29 cellular contexts compared by ENCODE assay signal in the genomic region with DNA sequence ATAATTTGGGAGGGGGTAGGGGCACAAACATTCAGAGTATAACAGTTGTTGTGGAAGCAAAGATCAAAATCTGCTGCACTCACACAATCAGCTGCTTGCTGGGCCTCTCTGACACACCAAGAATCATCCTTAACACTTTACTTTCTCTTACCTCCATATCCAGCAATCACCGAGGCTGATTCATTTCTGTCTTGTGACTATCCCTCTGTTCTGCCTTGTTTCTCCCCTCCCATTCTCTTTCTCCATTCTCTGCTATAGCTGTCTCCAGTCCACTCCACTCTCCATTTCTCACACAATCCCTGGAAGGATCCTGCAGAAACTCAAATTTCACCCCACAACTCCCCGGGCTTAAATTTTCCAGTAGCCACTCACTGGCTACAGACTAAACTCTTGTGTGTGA.
DNase-seq lines count a peak whose midpoint lies in the region; ATAC-seq, FAIRE-seq and TF ChIP-seq lines count a peak whose summit lies in the region.
"Had no signal": no experiment of that assay in that cellular context is flagged by ENCODE, and none has a peak within 500 bp of the region (broad histone marks: within the 10 kb centered on the region; RNA-seq: fewer than 3 reads in every experiment).

No MANE protein-coding gene starts in this region.

- H3K4me3 ChIP-seq in mammary epithelial cell (replicated peaks in 1 of 3; ENCODE audit: insufficient read depth in 1 of 3, low read depth in 2 of 3, low read length in 3 of 3) (no peak overlapping the region), keratinocyte (ENCODE audit: control insufficient read depth in 2 of 3, extremely low read depth in 1 of 3, insufficient read depth in 2 of 3, low read depth in 1 of 3, low read length in 3 of 3) (no peak overlapping the region), MM.1S (ENCODE audit: low read length) (no peak overlapping the region)
- H3K4me3 ChIP-seq: heart right ventricle had no signal

- DNase-seq in Calu3 = no peak
- DNase-seq in M059J (ENCODE audit: low read depth) = peak; percentile 78
- peak; percentile 74 for DNase-seq in mammary epithelial cell
- no peak for DNase-seq in keratinocyte (ENCODE audit: low read depth, low spot score)
- DNase-seq in retina = no peak
- DNase-seq in MM.1S = no peak
- no peak for DNase-seq in NCI-H1436 (lab: John Stamatoyannopoulos, UW)
- DNase-seq: activated CD4-positive, alpha-beta memory T cell treated with anti-CD3 and anti-CD28 coated beads for 36 hours; activated T-cell treated with anti-CD3 and anti-CD28 coated beads, Interleukin-2, amount 50 U/mL, for 24 hours; BE2C; dermis blood vessel endothelial cell; erythroblast; heart right ventricle; natural killer cell; NCI-H1694; NCI-H446; NK-92 treated with Interleukin-12 subunit alpha and Interleukin-12 subunit beta, amount 100 ng/mL, for 24 hours; posterior cingulate gyrus; stimulated activated CD8-positive, alpha-beta memory T cell treated with anti-CD3 and anti-CD28 coated beads, Interleukin-4, amount 100 ng/mL, for 48 hours; substantia nigra; T-helper 17 cell; WERI-Rb-1 had no signal

- H3K4me2 ChIP-seq in mammary epithelial cell (ENCODE audit: insufficient read depth, low read depth, low read length) = no peak overlapping the region
- no peak overlapping the region for H3K4me2 ChIP-seq in keratinocyte (ENCODE audit: control insufficient read depth, extremely low read depth, insufficient read depth, low read depth, low read length)
- H3K4me2 ChIP-seq in MM.1S (ENCODE audit: low read depth, low read length) = no peak overlapping the region

- no peak overlapping the region for H2AFZ ChIP-seq in mammary epithelial cell (ENCODE audit: low read depth, low read length)
- H2AFZ ChIP-seq in keratinocyte (ENCODE audit: control insufficient read depth, low read length) = no peak overlapping the region
- H2AFZ ChIP-seq in MM.1S (ENCODE audit: low read length) = no peak overlapping the region

- no TSS peak for BruUV-seq in Calu3 (replicated peaks; lab: Mats Ljungman, UMichigan)
- BruUV-seq in mammary epithelial cell (replicated peaks; lab: Mats Ljungman, UMichigan) = no TSS peak

- FAIRE-seq in keratinocyte (lab: Jason Lieb, UNC) = no peak
- FAIRE-seq: D721Med, GM12892, islet of Langerhans had no signal

- TF ChIP-seq CTCF in Calu3 (IDR thresholded peaks at IDR 0.05; ENCODE audit: unreplicated experiment) (no peak), mammary epithelial cell (conservative IDR thresholded peaks at IDR 0.05 in 1 of 2, IDR thresholded peaks at IDR 0.05 in 1 of 2; ENCODE audit: extremely low read depth in 1 of 2, insufficient read depth in 1 of 2, low read depth in 1 of 2, low read length in 2 of 2) (no peak), keratinocyte (optimal IDR thresholded peaks at IDR 0.05 in 1 of 3, IDR thresholded peaks at IDR 0.05 in 1 of 3, conservative IDR thresholded peaks at IDR 0.05 in 1 of 3; ENCODE audit: extremely low read depth in 1 of 3, insufficient read depth in 2 of 3, low read length in 3 of 3) (no peak), MM.1S (IDR thresholded peaks at IDR 0.05; ENCODE audit: low read length) (no peak)

- H3F3A ChIP-seq in MM.1S (ENCODE audit: insufficient read depth, low read length) = no peaks in the 10 kb centered on the region

- no peaks in the 10 kb centered on the region for H3K27me3 Mint-ChIP-seq in Calu3 (ENCODE audit: unreplicated experiment)

- H4K20me1 ChIP-seq in mammary epithelial cell (ENCODE audit: insufficient read depth, low read length) = no peaks in the 10 kb centered on the region
- H4K20me1 ChIP-seq in keratinocyte (ENCODE audit: control insufficient read depth, extremely low read depth, insufficient read depth, low read length) = no peaks in the 10 kb centered on the region
- no peaks in the 10 kb centered on the region for H4K20me1 ChIP-seq in MM.1S (ENCODE audit: insufficient read depth, low read length)

- H3K4me1 ChIP-seq in mammary epithelial cell (ENCODE audit: insufficient read depth, low read length) (peaks cover 55% of the 10 kb centered on the region), keratinocyte (ENCODE audit: control insufficient read depth, extremely low read depth, insufficient read depth, low read length) (peaks cover 33% of the 10 kb centered on the region), MM.1S (ENCODE audit: low read length) (no peaks in the 10 kb centered on the region)
- H3K4me1 ChIP-seq: BE2C had no signal

- H3K79me2 ChIP-seq in mammary epithelial cell (ENCODE audit: insufficient read depth, low read length) (no peaks in the 10 kb centered on the region), keratinocyte (ENCODE audit: control insufficient read depth, insufficient read depth, low read length) (no peaks in the 10 kb centered on the region), MM.1S (ENCODE audit: low read length) (no peaks in the 10 kb centered on the region)

- ATAC-seq in HG03439 (IDR thresholded peaks at IDR 0.05; ENCODE audit: unreplicated experiment) = no peak
- ATAC-seq: heart right ventricle, natural killer cell, Right ventricle myocardium inferior, T-helper 17 cell had no signal

- H3K27ac ChIP-seq in mammary epithelial cell (ENCODE audit: insufficient read depth, low read depth, low read length) (peak overlapping the region; percentile 58), keratinocyte (ENCODE audit: control insufficient read depth, insufficient read depth, low read length) (peak overlapping the region; percentile 50), MM.1S (ENCODE audit: low read length) (no peak overlapping the region)
- H3K27ac ChIP-seq: heart right ventricle, WERI-Rb-1 had no signal

- H3K9me3 ChIP-seq in mammary epithelial cell (replicated peaks; ENCODE audit: insufficient read depth, low read length) (no peaks in the 10 kb centered on the region), keratinocyte (ENCODE audit: control insufficient read depth, low read depth, low read length) (no peaks in the 10 kb centered on the region), MM.1S (replicated peaks; ENCODE audit: insufficient read depth, low read length) (no peaks in the 10 kb centered on the region)
- H3K9me3 ChIP-seq: BE2C, heart right ventricle had no signal

- no peak overlapping the region for H3K4me3 Mint-ChIP-seq in Calu3 (ENCODE audit: low read depth, unreplicated experiment)
- H3K4me3 Mint-ChIP-seq: activated CD4-positive, alpha-beta memory T cell treated with anti-CD3 and anti-CD28 coated beads for 36 hours; activated naive CD8-positive, alpha-beta T cell; activated T-cell treated with anti-CD3 and anti-CD28 coated beads, Interleukin-2, amount 50 U/mL, for 24 hours; memory B cell; natural killer cell; T-helper 17 cell had no signal

- peak overlapping the region; percentile 7 for H3K27ac Mint-ChIP-seq in Calu3 (ENCODE audit: unreplicated experiment)
- H3K27ac Mint-ChIP-seq: activated CD4-positive, alpha-beta memory T cell treated with anti-CD3 and anti-CD28 coated beads for 36 hours; activated naive CD8-positive, alpha-beta T cell; activated T-cell treated with anti-CD3 and anti-CD28 coated beads, Interleukin-2, amount 50 U/mL, for 24 hours; memory B cell; natural killer cell; T-helper 17 cell had no signal

- peaks cover 8% of the 10 kb centered on the region for H3K36me3 Mint-ChIP-seq in Calu3 (ENCODE audit: insufficient read depth, unreplicated experiment)
- H3K36me3 Mint-ChIP-seq: activated CD4-positive, alpha-beta memory T cell treated with anti-CD3 and anti-CD28 coated beads for 36 hours; activated naive CD8-positive, alpha-beta T cell; memory B cell; natural killer cell had no signal

- H3K9me2 ChIP-seq in MM.1S (replicated peaks; ENCODE audit: insufficient read depth, low read length) = no peaks in the 10 kb centered on the region

- H3K9me1 ChIP-seq in keratinocyte (ENCODE audit: control insufficient read depth, extremely low read depth, insufficient read depth, low read length) = no peaks in the 10 kb centered on the region

- H3K36me3 ChIP-seq in mammary epithelial cell (ENCODE audit: insufficient read depth, low read length) (no peaks in the 10 kb centered on the region), keratinocyte (ENCODE audit: control insufficient read depth in 2 of 2, extremely low read depth in 1 of 2, insufficient read depth in 2 of 2, low read length in 2 of 2) (no peaks in the 10 kb centered on the region), MM.1S (replicated peaks; ENCODE audit: insufficient read depth, low read length) (no peaks in the 10 kb centered on the region)
- H3K36me3 ChIP-seq: BE2C, heart right ventricle, WERI-Rb-1 had no signal

- WGBS in mammary epithelial cell (ENCODE audit: low coverage, missing lambda C conversion rate) = 94% methylated on average over 2 of the region's 2 CpGs

- CTCF ChIA-PET in Calu3 (lab: Charles Lee) (no interaction called here), mammary epithelial cell (lab: Charles Lee; ENCODE audit: low non-redundant PET) (interaction anchor here (0.6 kb wide), 1 partner anchor 166 kb away, joined by 3 read pairs; no protein-coding TSS in a partner anchor)

- H3K9ac ChIP-seq in mammary epithelial cell (ENCODE audit: insufficient read depth, low read length) = no peak overlapping the region
- H3K9ac ChIP-seq in keratinocyte (ENCODE audit: control insufficient read depth, extremely low read depth, insufficient read depth, low read length) = no peak overlapping the region
- no peak overlapping the region for H3K9ac ChIP-seq in MM.1S (ENCODE audit: low read length)

- in situ Hi-C loops in mammary epithelial cell (cut with MboI; ENCODE audit: low sequenced_read_pairs in 2 of 2) = no loop called here

- dilution Hi-C loops in mammary epithelial cell (cut with HindIII; ENCODE audit: low sequenced_read_pairs) (no loop called here), keratinocyte (cut with MboI; ENCODE audit: extremely low pct_ligation_motif_present, low sequenced_read_pairs) (no loop called here)

- no peaks in the 10 kb centered on the region for H3K9me3 Mint-ChIP-seq in Calu3 (ENCODE audit: low read depth, unreplicated experiment)
- H3K9me3 Mint-ChIP-seq: activated CD4-positive, alpha-beta memory T cell treated with anti-CD3 and anti-CD28 coated beads for 36 hours; activated T-cell treated with anti-CD3 and anti-CD28 coated beads, Interleukin-2, amount 50 U/mL, for 24 hours; memory B cell; natural killer cell had no signal

- no peaks in the 10 kb centered on the region for H3K27me3 ChIP-seq in mammary epithelial cell (ENCODE audit: insufficient read depth, low read length)
- H3K27me3 ChIP-seq in keratinocyte (ENCODE audit: control insufficient read depth, extremely low read depth, insufficient read depth, low read length) = no peaks in the 10 kb centered on the region
- H3K27me3 ChIP-seq in MM.1S (replicated peaks; ENCODE audit: insufficient read depth, low read length) = no peaks in the 10 kb centered on the region
- H3K27me3 ChIP-seq: BE2C had no signal

- intact Hi-C loops in Calu3 (cut with micrococcal nuclease; ENCODE audit: unreplicated experiment) = no loop called here
- intact Hi-C loops in mammary epithelial cell (cut with micrococcal nuclease) = loop anchor here (5.0 kb wide), 2 partner anchors 98 to 263 kb away; no protein-coding TSS in a partner anchor

- H3K4me1 Mint-ChIP-seq in Calu3 (ENCODE audit: low read depth, unreplicated experiment) = peaks cover 43% of the 10 kb centered on the region
- H3K4me1 Mint-ChIP-seq: memory B cell, natural killer cell, T-helper 17 cell had no signal

Comparison
In these comparisons a context has a peak if more than half of its experiments do, and no peak if none do; other contexts are left out.
1. DNase-seq: peak in M059J (single experiment) and mammary epithelial cell (single experiment); none in Calu3 (single experiment), keratinocyte (single experiment), retina (single experiment), MM.1S (single experiment) and NCI-H1436 (single experiment).